In the genomic region with DNA sequence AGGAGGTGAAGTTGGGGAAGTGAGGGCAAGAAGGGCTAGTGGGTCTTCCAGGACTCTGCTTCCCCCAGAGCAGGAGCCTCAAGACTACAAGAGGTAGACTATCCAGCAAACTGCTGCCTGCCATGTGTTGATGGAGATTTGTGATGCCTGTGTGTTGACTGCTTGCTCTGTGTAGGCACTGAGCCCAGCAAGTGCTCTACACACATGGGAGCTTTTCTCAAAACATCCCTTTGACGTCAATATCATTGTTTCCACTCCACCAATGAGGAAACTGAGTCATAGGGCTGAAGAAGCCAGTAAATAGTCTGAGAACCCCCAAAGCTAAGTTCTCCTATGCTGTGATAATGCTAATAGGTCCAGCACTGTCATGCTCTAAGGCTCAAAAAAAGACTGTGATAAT, we compare ENCODE assay signal across 1 cellular context.
TF ChIP-seq lines count a peak whose summit lies in the region.

No MANE protein-coding gene starts in this region.

TF ChIP-seq in endothelial cell of umbilical vein, 7 proteins besides CTCF, POLR2A, EP300 and RAD21:
- TF ChIP-seq EZH2 (IDR thresholded peaks at IDR 0.05; ENCODE audit: borderline replicate concordance, low read depth, low read length, severe bottlenecking) (no peak), FOS (IDR thresholded peaks at IDR 0.05; ENCODE audit: borderline replicate concordance, insufficient read depth, low read length) (peak; percentile 32), GATA2 (IDR thresholded peaks at IDR 0.05; ENCODE audit: insufficient read depth, insufficient read length, low read depth, low read length) (no peak), MYC (IDR thresholded peaks at IDR 0.05; ENCODE audit: low read depth, low read length) (no peak), JUN (IDR thresholded peaks at IDR 0.05; ENCODE audit: borderline replicate concordance, insufficient read depth, insufficient read length, low read depth) (peak; percentile 50)
